Comparison of ENCODE assay signal across 30 cellular contexts in genomic region chr20:43711098-43711654, GRCh38. TPM values are rescaled to one million over a fixed set of nuclear protein-coding genes. Genes with fewer than 3 reads are reported as not detected.
DNase-seq lines count a peak whose midpoint lies in the region; ATAC-seq, FAIRE-seq and TF ChIP-seq lines count a peak whose summit lies in the region.
"Had no signal": no experiment of that assay in that cellular context is flagged by ENCODE, and none has a peak within 500 bp of the region (broad histone marks: within the 10 kb centered on the region; RNA-seq: fewer than 3 reads in every experiment).

No MANE protein-coding gene starts in this region.

- H3K4me1 Mint-ChIP-seq in natural killer cell, result no peaks in the 10 kb centered on the region
- H3K4me1 Mint-ChIP-seq: neural crest cell had no signal

- TF ChIP-seq CTCF in K562 (IDR thresholded peaks at IDR 0.05 in 2 of 3, conservative IDR thresholded peaks at IDR 0.05 in 1 of 3; ENCODE audit: insufficient read depth in 2 of 3, low read depth in 1 of 3, low read length in 3 of 3) (no peak), foreskin keratinocyte (conservative IDR thresholded peaks at IDR 0.05) (no peak), natural killer cell (IDR thresholded peaks at IDR 0.05) (no peak)

- no peaks in the 10 kb centered on the region for H3K36me3 Mint-ChIP-seq in natural killer cell

- H3K79me2 ChIP-seq in K562 (ENCODE audit: control insufficient read depth, insufficient read depth, low read length), result no peaks in the 10 kb centered on the region

- H3K4me1 ChIP-seq in BLaER1 (peaks cover 22% of the 10 kb centered on the region), K562 (replicated peaks in 1 of 2; ENCODE audit: control insufficient read depth in 2 of 2, insufficient read depth in 2 of 2, low read length in 2 of 2) (no peaks in the 10 kb centered on the region), foreskin keratinocyte (no peaks in the 10 kb centered on the region)
- H3K4me1 ChIP-seq: esophagus muscularis mucosa, HAP-1, vagina had no signal

- peak; percentile 12 for ATAC-seq in GM18511 (IDR thresholded peaks at IDR 0.05; ENCODE audit: unreplicated experiment)
- ATAC-seq in HG02759 (IDR thresholded peaks at IDR 0.05; ENCODE audit: unreplicated experiment), result peak; percentile 14
- no peak; the same call in 2 of the 3 replicates for ATAC-seq in K562
- ATAC-seq in foreskin keratinocyte, result no peak
- no peak for ATAC-seq in natural killer cell
- ATAC-seq: left colon had no signal

- no peak overlapping the region for H3K27ac Mint-ChIP-seq in natural killer cell
- H3K27ac Mint-ChIP-seq: activated CD4-positive, alpha-beta memory T cell treated with anti-CD3 and anti-CD28 coated beads for 36 hours had no signal

- POLR2A ChIA-PET in K562 (lab: Yijun Ruan, JAX), result interaction anchor here (0.5 kb wide), 1 partner anchor 1431 kb away, joined by 3 read pairs; no protein-coding TSS in a partner anchor

- no peak overlapping the region for H3K9ac ChIP-seq in BLaER1
- H3K9ac ChIP-seq in K562 (ENCODE audit: insufficient read depth in 1 of 2, low read depth in 2 of 2, low read length in 2 of 2), result no peak overlapping the region

- peak overlapping the region; percentile 37 for H3K4me2 ChIP-seq in BLaER1
- no peak overlapping the region for H3K4me2 ChIP-seq in K562 (ENCODE audit: insufficient read depth, low read length)
- H3K4me2 ChIP-seq: smooth muscle cell had no signal

- no peak for TF ChIP-seq EP300 in K562 (IDR thresholded peaks at IDR 0.05; ENCODE audit: low read length)

- no peaks in the 10 kb centered on the region for H3K27me3 Mint-ChIP-seq in natural killer cell (ENCODE audit: low read depth in 2 of 2)
- H3K27me3 Mint-ChIP-seq: activated CD4-positive, alpha-beta memory T cell treated with anti-CD3 and anti-CD28 coated beads for 36 hours had no signal

- H3K4me3 Mint-ChIP-seq in natural killer cell, result no peak overlapping the region
- H3K4me3 Mint-ChIP-seq: activated CD4-positive, alpha-beta memory T cell treated with anti-CD3 and anti-CD28 coated beads for 36 hours; neural crest cell had no signal

- H3K4me3 ChIP-seq in BLaER1, result no peak overlapping the region
- H3K4me3 ChIP-seq in K562, result no peak overlapping the region
- H3K4me3 ChIP-seq: esophagus muscularis mucosa, HAP-1, smooth muscle cell, vagina had no signal

- H3K27ac ChIP-seq in BLaER1, result peak overlapping the region; percentile 49; the same call in 1 of the 2 replicates
- no peak overlapping the region for H3K27ac ChIP-seq in K562 (ENCODE audit: extremely low read depth, low read depth, low read length)
- H3K27ac ChIP-seq in foreskin keratinocyte, result no peak overlapping the region
- H3K27ac ChIP-seq: esophagus muscularis mucosa, vagina, VCaP had no signal

- no peak for TF ChIP-seq POLR2A in K562 (conservative IDR thresholded peaks at IDR 0.05)

- TF ChIP-seq RAD21 in K562 (CRISPR knock-in tag; conservative IDR thresholded peaks at IDR 0.05 in 1 of 2, IDR thresholded peaks at IDR 0.05 in 1 of 2), result no peak

- H3K9me3 Mint-ChIP-seq in natural killer cell, result no peaks in the 10 kb centered on the region
- H3K9me3 Mint-ChIP-seq: activated CD4-positive, alpha-beta memory T cell treated with anti-CD3 and anti-CD28 coated beads for 36 hours; neural crest cell had no signal

- no TSS peak for BruUV-seq in K562 (replicated peaks; lab: Mats Ljungman, UMichigan)

- H3K9me1 ChIP-seq in K562 (ENCODE audit: control insufficient read depth, insufficient read depth, low read length), result no peaks in the 10 kb centered on the region

- H3K9me3 ChIP-seq in BLaER1, result no peaks in the 10 kb centered on the region
- no peaks in the 10 kb centered on the region for H3K9me3 ChIP-seq in K562 (replicated peaks; ENCODE audit: control insufficient read depth, insufficient read depth, low read depth, low read length)
- H3K9me3 ChIP-seq: esophagus muscularis mucosa, HAP-1, vagina had no signal

- H3K27me3 ChIP-seq in BLaER1 (no peaks in the 10 kb centered on the region), K562 (ENCODE audit: control insufficient read depth in 2 of 2, insufficient read depth in 2 of 2, low read length in 2 of 2) (no peaks in the 10 kb centered on the region), foreskin keratinocyte (no peaks in the 10 kb centered on the region)
- H3K27me3 ChIP-seq: esophagus muscularis mucosa, vagina had no signal

- CTCF ChIA-PET in K562 (lab: Yijun Ruan, JAX; ENCODE audit: low intra/inter-chr PET ratio), result no interaction called here

- no peak for FAIRE-seq in K562 (lab: Jason Lieb, UNC)

- H2AFZ ChIP-seq in K562 (ENCODE audit: low read depth, low read length), result no peak overlapping the region

- no peak for DNase-seq in K562 (ENCODE audit: extremely low read depth in 1 of 4, low spot score in 3 of 4)
- DNase-seq in hippocampal formation (lab: John Stamatoyannopoulos, UW), result no peak
- DNase-seq in foreskin keratinocyte, result no peak
- DNase-seq in natural killer cell, result no peak
- DNase-seq in dermis blood vessel endothelial cell, result no peak
- DNase-seq: ACHN; activated CD4-positive, alpha-beta memory T cell treated with anti-CD3 and anti-CD28 coated beads for 36 hours; activated gamma-delta T cell treated with Interleukin-2 at 50 U/mL for 16 hours; activated T-cell treated with anti-CD3 and anti-CD28 coated beads for 4 hours; anterior cingulate cortex; caudate nucleus; DMS153; left colon; NCI-H1105 treated with DMSO at 0.1 percent for 48 hours; NCI-H2107; SHP77; stimulated activated CD4-positive, alpha-beta T cell treated with anti-CD3 and anti-CD28 coated beads, Interleukin-4, amount 100 ng/mL, for 1 hour had no signal

- H3K36me3 ChIP-seq in BLaER1, result peaks cover 100% of the 10 kb centered on the region
- peaks cover 89% of the 10 kb centered on the region; the same call in 2 of the 3 replicates for H3K36me3 ChIP-seq in K562 (ENCODE audit: control insufficient read depth, insufficient read depth, low read length)
- H3K36me3 ChIP-seq: esophagus muscularis mucosa, vagina had no signal

- 90% methylated on average over 14 of the region's 15 CpGs for WGBS in K562 (ENCODE audit: insufficient coverage, low coverage, missing lambda C conversion rate)

- H4K20me1 ChIP-seq in BLaER1 (peaks cover 16% of the 10 kb centered on the region; the same call in 1 of the 2 replicates), K562 (replicated peaks; ENCODE audit: control insufficient read depth, insufficient read depth, low read length) (no peaks in the 10 kb centered on the region; the same call in 1 of the 2 replicates)

- intact Hi-C loops in K562 (cut with micrococcal nuclease) (no loop called here), natural killer cell (cut with micrococcal nuclease) (no loop called here)

- in situ Hi-C loops in K562 (cut with MboI), result no loop called here

RNA-seq across cellular contexts. Expression of gene GTSF1L, which starts 15.6 kb away (rescaled TPM):
- not detected in 2 replicates for total RNA-seq in K562 (2011; cell fraction: chromatin; rRNA removed; ENCODE audit: low replicate concordance)
- not detected in 2 replicates for total RNA-seq in K562 (2011; cell fraction: nucleolus; rRNA removed)
- not detected in 2 replicates for total RNA-seq in K562 (2011; cell fraction: nucleoplasm; rRNA removed)
- total RNA-seq in K562 (2014; rRNA removed), result not detected in 2 replicates
- not detected in 2 replicates for total RNA-seq in K562 (2014; rRNA removed; fragmentation: Illumina TruSeq; extraction: Trizol)
- not detected in 2 replicates for total RNA-seq in K562 (2015; rRNA removed; fragmentation: Illumina TruSeq; extraction: Trizol)
- not detected in 2 replicates for total RNA-seq in K562 (2021)
- polyA plus RNA-seq in K562 (2011; rRNA removed), result not detected in 2 replicates
- polyA plus RNA-seq in K562 (2011; cell fraction: cytosol; rRNA removed), result not detected in 2 replicates
- not detected in 2 replicates for polyA plus RNA-seq in K562 (2011; cell fraction: nucleus; rRNA removed)
- polyA plus RNA-seq in K562 (2012), result not detected in 2 replicates
- polyA plus RNA-seq in K562 (2014; fragmentation: Illumina TruSeq; extraction: Trizol), result not detected in 2 replicates
- polyA plus RNA-seq in K562 (2014; fragmentation: Nextera tagmentation; extraction: Ambion mirVana), result not detected
- polyA plus RNA-seq in K562 (2014; rRNA removed), result not detected in 2 replicates
- not detected in 2 replicates for polyA minus RNA-seq in K562 (2011; rRNA and poly(A)+ RNA removed)
- polyA minus RNA-seq in K562 (2011; cell fraction: cytosol; rRNA and poly(A)+ RNA removed), result not detected in 2 replicates
- not detected in 2 replicates for polyA minus RNA-seq in K562 (2011; cell fraction: nucleus; rRNA and poly(A)+ RNA removed)
- total RNA-seq in foreskin keratinocyte, result not detected in 2 replicates
- not detected in 2 replicates for polyA plus RNA-seq in foreskin keratinocyte
- not detected for total RNA-seq in natural killer cell
- not detected in 2 replicates for total RNA-seq in dermis blood vessel endothelial cell
- total RNA-seq: activated CD4-positive, alpha-beta memory T cell treated with anti-CD3 and anti-CD28 coated beads for 36 hours; esophagus muscularis mucosa; glomerular endothelial cell; left colon; neural crest cell; pulmonary artery endothelial cell; smooth muscle cell; subcutaneous adipose tissue; T-helper 1 cell treated with Interleukin-12 subunit alpha and Interleukin-12 subunit beta and Interleukin-4 antibody, amounts not matched to agents 30 ng/mL and 1 ng/mL, for 36 hours; vagina had no signal
- polyA plus RNA-seq: smooth muscle cell had no signal

RNA-seq across cellular contexts. Expression of gene MYBL2, which starts 44.3 kb away (rescaled TPM):
- 25.5 and 54.2 TPM in 2 replicates for total RNA-seq in K562 (2011; cell fraction: chromatin; rRNA removed; ENCODE audit: low replicate concordance)
- total RNA-seq in K562 (2011; cell fraction: nucleolus; rRNA removed), result 28.0 and 31.8 TPM in 2 replicates
- total RNA-seq in K562 (2011; cell fraction: nucleoplasm; rRNA removed), result 22.6 and 26.3 TPM in 2 replicates
- total RNA-seq in K562 (2014; rRNA removed), result 111 and 154 TPM in 2 replicates
- total RNA-seq in K562 (2014; rRNA removed; fragmentation: Illumina TruSeq; extraction: Trizol), result 26.2 and 31.1 TPM in 2 replicates
- 52.5 and 53.6 TPM in 2 replicates for total RNA-seq in K562 (2015; rRNA removed; fragmentation: Illumina TruSeq; extraction: Trizol)
- 161 and 169 TPM in 2 replicates for total RNA-seq in K562 (2021)
- polyA plus RNA-seq in K562 (2011; rRNA removed), result 27.6 and 33.8 TPM in 2 replicates
- polyA plus RNA-seq in K562 (2011; cell fraction: cytosol; rRNA removed), result 39.0 and 57.5 TPM in 2 replicates
- polyA plus RNA-seq in K562 (2011; cell fraction: nucleus; rRNA removed), result 29.2 and 49.4 TPM in 2 replicates
- 113 and 131 TPM in 2 replicates for polyA plus RNA-seq in K562 (2012)
- polyA plus RNA-seq in K562 (2014; fragmentation: Illumina TruSeq; extraction: Trizol), result 141 and 149 TPM in 2 replicates
- polyA plus RNA-seq in K562 (2014; fragmentation: Nextera tagmentation; extraction: Ambion mirVana), result 1 to 10 TPM; 4.4 to 6.3 TPM
- polyA plus RNA-seq in K562 (2014; rRNA removed), result 62.1 and 80.2 TPM in 2 replicates
- 27.8 and 34.3 TPM in 2 replicates for polyA minus RNA-seq in K562 (2011; rRNA and poly(A)+ RNA removed)
- polyA minus RNA-seq in K562 (2011; cell fraction: cytosol; rRNA and poly(A)+ RNA removed), result 57.3 and 64.6 TPM in 2 replicates
- polyA minus RNA-seq in K562 (2011; cell fraction: nucleus; rRNA and poly(A)+ RNA removed), result 12.4 and 15.3 TPM in 2 replicates
- 46.7 and 66.7 TPM in 2 replicates for total RNA-seq in foreskin keratinocyte
- 60.5 and 74.9 TPM in 2 replicates for polyA plus RNA-seq in foreskin keratinocyte
- total RNA-seq in natural killer cell, result 1 to 10 TPM; 1.6 to 2.4 (median 1.7) TPM
- 8.7 and 45.0 TPM in 2 replicates for total RNA-seq in dermis blood vessel endothelial cell

Comparison
In these comparisons a context has a peak if more than half of its experiments do, and no peak if none do; other contexts are left out.
1. ATAC-seq: peak in GM18511 (single experiment) and HG02759 (single experiment); none in K562 (single experiment), foreskin keratinocyte (single experiment) and natural killer cell (0 of 3).